ENCODE assay signal across 1 cellular context in the genomic region with DNA sequence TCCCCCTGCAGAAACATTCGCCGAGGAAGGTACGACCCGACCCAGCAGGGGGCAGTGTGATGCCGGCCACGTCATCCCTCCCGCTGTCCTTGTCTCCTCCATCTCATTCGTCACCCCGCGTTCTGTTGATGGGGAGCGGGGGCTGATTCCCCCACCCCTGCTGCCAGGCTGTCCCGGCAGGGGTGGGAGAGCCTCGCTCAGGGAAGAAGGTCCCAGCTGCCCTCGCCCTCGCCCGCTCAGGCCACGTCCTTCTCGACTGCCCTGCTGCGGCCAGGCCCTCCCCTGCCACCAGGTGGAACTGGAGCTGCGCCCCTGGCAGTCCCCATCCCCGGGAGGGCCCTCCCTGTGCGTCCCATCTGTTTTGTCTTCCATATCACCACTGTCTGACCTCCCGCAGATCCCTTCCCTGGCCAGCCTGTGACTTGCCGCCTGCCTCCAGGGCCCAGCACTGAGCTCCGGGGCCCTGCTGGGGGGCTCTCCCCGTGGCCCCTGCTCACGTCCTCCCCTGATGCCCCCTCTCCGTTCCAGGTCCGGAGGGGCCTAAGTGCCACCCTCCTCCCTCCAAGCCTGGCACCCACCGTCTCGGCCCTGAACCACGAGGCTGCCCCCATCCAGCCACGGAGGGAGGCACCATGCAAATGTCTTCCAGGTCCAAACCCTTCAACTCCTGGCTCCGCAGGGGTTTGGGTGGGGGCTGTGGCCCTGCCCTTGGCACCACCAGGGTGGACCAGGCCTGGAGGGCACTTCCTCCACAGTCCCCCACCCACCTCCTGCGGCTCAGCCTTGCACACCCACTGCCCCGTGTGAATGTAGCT.
TF ChIP-seq lines count a peak whose summit lies in the region.

No MANE protein-coding gene starts in this region.

TF ChIP-seq in HepG2, 621 proteins besides CTCF, POLR2A, EP300 and RAD21 (continued from another document and continues in another):
- TF ChIP-seq, protein P1, sequence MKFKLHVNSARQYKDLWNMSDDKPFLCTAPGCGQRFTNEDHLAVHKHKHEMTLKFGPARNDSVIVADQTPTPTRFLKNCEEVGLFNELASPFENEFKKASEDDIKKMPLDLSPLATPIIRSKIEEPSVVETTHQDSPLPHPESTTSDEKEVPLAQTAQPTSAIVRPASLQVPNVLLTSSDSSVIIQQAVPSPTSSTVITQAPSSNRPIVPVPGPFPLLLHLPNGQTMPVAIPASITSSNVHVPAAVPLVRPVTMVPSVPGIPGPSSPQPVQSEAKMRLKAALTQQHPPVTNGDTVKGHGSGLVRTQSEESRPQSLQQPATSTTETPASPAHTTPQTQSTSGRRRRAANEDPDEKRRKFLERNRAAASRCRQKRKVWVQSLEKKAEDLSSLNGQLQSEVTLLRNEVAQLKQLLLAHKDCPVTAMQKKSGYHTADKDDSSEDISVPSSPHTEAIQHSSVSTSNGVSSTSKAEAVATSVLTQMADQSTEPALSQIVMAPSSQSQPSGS (CRISPR knock-in tag; IDR thresholded peaks at IDR 0.05), result peak; percentile 84
- peak; percentile 49 for TF ChIP-seq RXRA (CRISPR knock-in tag; IDR thresholded peaks at IDR 0.05)
- TF ChIP-seq CBFB (CRISPR knock-in tag; IDR thresholded peaks at IDR 0.05), result peak; percentile 57; the same call in 1 of the 2 replicates
- TF ChIP-seq ZNF510 (CRISPR knock-in tag; IDR thresholded peaks at IDR 0.05; ENCODE audit: low read depth), result no peak
- peak; percentile 59; the same call in 1 of the 2 replicates for TF ChIP-seq MXD4 (CRISPR knock-in tag; IDR thresholded peaks at IDR 0.05)
- TF ChIP-seq HNF4A (CRISPR knock-in tag; IDR thresholded peaks at IDR 0.05), result no peak
- TF ChIP-seq HDAC1 (CRISPR knock-in tag; IDR thresholded peaks at IDR 0.05), result no peak
- TF ChIP-seq MLLT10 (CRISPR knock-in tag; IDR thresholded peaks at IDR 0.05), result no peak
- TF ChIP-seq, protein P2, sequence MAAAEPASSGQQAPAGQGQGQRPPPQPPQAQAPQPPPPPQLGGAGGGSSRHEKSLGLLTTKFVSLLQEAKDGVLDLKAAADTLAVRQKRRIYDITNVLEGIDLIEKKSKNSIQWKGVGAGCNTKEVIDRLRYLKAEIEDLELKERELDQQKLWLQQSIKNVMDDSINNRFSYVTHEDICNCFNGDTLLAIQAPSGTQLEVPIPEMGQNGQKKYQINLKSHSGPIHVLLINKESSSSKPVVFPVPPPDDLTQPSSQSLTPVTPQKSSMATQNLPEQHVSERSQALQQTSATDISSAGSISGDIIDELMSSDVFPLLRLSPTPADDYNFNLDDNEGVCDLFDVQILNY (CRISPR knock-in tag; conservative IDR thresholded peaks at IDR 0.05), result peak; percentile 35; the same call in 1 of the 2 replicates
- no peak for TF ChIP-seq PRMT3 (CRISPR knock-in tag; IDR thresholded peaks at IDR 0.05; ENCODE audit: borderline replicate concordance, low read depth)
- TF ChIP-seq ZNF34 (CRISPR knock-in tag; IDR thresholded peaks at IDR 0.05; ENCODE audit: borderline replicate concordance), result no peak
- TF ChIP-seq, protein P3, sequence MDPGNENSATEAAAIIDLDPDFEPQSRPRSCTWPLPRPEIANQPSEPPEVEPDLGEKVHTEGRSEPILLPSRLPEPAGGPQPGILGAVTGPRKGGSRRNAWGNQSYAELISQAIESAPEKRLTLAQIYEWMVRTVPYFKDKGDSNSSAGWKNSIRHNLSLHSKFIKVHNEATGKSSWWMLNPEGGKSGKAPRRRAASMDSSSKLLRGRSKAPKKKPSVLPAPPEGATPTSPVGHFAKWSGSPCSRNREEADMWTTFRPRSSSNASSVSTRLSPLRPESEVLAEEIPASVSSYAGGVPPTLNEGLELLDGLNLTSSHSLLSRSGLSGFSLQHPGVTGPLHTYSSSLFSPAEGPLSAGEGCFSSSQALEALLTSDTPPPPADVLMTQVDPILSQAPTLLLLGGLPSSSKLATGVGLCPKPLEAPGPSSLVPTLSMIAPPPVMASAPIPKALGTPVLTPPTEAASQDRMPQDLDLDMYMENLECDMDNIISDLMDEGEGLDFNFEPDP (CRISPR knock-in tag; conservative IDR thresholded peaks at IDR 0.05), result no peak
- no peak for TF ChIP-seq SOX5 (CRISPR knock-in tag; IDR thresholded peaks at IDR 0.05; ENCODE audit: borderline replicate concordance)
- TF ChIP-seq, protein P4, sequence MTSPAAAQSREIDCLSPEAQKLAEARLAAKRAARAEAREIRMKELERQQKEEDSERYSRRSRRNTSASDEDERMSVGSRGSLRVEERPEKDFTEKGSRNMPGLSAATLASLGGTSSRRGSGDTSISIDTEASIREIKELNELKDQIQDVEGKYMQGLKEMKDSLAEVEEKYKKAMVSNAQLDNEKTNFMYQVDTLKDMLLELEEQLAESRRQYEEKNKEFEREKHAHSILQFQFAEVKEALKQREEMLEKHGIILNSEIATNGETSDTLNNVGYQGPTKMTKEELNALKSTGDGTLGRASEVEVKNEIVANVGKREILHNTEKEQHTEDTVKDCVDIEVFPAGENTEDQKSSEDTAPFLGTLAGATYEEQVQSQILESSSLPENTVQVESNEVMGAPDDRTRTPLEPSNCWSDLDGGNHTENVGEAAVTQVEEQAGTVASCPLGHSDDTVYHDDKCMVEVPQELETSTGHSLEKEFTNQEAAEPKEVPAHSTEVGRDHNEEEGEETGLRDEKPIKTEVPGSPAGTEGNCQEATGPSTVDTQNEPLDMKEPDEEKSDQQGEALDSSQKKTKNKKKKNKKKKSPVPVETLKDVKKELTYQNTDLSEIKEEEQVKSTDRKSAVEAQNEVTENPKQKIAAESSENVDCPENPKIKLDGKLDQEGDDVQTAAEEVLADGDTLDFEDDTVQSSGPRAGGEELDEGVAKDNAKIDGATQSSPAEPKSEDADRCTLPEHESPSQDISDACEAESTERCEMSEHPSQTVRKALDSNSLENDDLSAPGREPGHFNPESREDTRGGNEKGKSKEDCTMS (CRISPR knock-in tag; conservative IDR thresholded peaks at IDR 0.05), result no peak
- no peak for TF ChIP-seq RELA (CRISPR knock-in tag; IDR thresholded peaks at IDR 0.05)
- peak; percentile 58; the same call in 1 of the 2 replicates for TF ChIP-seq ZFX (CRISPR knock-in tag; IDR thresholded peaks at IDR 0.05; ENCODE audit: low read depth)
- TF ChIP-seq MYNN (CRISPR knock-in tag; IDR thresholded peaks at IDR 0.05; ENCODE audit: low read depth), result no peak
- no peak for TF ChIP-seq SOX6 (IDR thresholded peaks at IDR 0.05)
- TF ChIP-seq SOX6 (CRISPR knock-in tag; IDR thresholded peaks at IDR 0.05), result peak; percentile 46
- TF ChIP-seq GATAD1 (CRISPR knock-in tag; IDR thresholded peaks at IDR 0.05), result no peak; the same call in 1 of the 2 replicates
- TF ChIP-seq, protein P5, sequence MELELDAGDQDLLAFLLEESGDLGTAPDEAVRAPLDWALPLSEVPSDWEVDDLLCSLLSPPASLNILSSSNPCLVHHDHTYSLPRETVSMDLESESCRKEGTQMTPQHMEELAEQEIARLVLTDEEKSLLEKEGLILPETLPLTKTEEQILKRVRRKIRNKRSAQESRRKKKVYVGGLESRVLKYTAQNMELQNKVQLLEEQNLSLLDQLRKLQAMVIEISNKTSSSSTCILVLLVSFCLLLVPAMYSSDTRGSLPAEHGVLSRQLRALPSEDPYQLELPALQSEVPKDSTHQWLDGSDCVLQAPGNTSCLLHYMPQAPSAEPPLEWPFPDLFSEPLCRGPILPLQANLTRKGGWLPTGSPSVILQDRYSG (CRISPR knock-in tag; IDR thresholded peaks at IDR 0.05), result no peak
- peak; percentile 77; the same call in 1 of the 2 replicates for TF ChIP-seq ESRRA (CRISPR knock-in tag; IDR thresholded peaks at IDR 0.05; ENCODE audit: low read depth)
- TF ChIP-seq TAF15 (IDR thresholded peaks at IDR 0.05; ENCODE audit: low read depth, low read length, poor library complexity, severe bottlenecking), result no peak
- peak; percentile 82 for TF ChIP-seq STAG1 (CRISPR knock-in tag; IDR thresholded peaks at IDR 0.05)
- TF ChIP-seq THAP11 (CRISPR knock-in tag; IDR thresholded peaks at IDR 0.05), result peak; percentile 50; the same call in 1 of the 2 replicates
- no peak for TF ChIP-seq ZNF780A (CRISPR knock-in tag; IDR thresholded peaks at IDR 0.05)
- TF ChIP-seq FOXK1 (CRISPR knock-in tag; IDR thresholded peaks at IDR 0.05; ENCODE audit: borderline replicate concordance, low read depth), result peak; percentile 34; the same call in 1 of the 2 replicates
- TF ChIP-seq, protein P6, sequence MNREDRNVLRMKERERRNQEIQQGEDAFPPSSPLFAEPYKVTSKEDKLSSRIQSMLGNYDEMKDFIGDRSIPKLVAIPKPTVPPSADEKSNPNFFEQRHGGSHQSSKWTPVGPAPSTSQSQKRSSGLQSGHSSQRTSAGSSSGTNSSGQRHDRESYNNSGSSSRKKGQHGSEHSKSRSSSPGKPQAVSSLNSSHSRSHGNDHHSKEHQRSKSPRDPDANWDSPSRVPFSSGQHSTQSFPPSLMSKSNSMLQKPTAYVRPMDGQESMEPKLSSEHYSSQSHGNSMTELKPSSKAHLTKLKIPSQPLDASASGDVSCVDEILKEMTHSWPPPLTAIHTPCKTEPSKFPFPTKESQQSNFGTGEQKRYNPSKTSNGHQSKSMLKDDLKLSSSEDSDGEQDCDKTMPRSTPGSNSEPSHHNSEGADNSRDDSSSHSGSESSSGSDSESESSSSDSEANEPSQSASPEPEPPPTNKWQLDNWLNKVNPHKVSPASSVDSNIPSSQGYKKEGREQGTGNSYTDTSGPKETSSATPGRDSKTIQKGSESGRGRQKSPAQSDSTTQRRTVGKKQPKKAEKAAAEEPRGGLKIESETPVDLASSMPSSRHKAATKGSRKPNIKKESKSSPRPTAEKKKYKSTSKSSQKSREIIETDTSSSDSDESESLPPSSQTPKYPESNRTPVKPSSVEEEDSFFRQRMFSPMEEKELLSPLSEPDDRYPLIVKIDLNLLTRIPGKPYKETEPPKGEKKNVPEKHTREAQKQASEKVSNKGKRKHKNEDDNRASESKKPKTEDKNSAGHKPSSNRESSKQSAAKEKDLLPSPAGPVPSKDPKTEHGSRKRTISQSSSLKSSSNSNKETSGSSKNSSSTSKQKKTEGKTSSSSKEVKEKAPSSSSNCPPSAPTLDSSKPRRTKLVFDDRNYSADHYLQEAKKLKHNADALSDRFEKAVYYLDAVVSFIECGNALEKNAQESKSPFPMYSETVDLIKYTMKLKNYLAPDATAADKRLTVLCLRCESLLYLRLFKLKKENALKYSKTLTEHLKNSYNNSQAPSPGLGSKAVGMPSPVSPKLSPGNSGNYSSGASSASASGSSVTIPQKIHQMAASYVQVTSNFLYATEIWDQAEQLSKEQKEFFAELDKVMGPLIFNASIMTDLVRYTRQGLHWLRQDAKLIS (CRISPR knock-in tag; IDR thresholded peaks at IDR 0.05), result no peak
- TF ChIP-seq SSRP1 (CRISPR knock-in tag; IDR thresholded peaks at IDR 0.05), result 0 out of 2 replicates have a peak, but pooled peaks have one; percentile 26
- TF ChIP-seq ARNT (IDR thresholded peaks at IDR 0.05), result no peak
- TF ChIP-seq, protein P7, sequence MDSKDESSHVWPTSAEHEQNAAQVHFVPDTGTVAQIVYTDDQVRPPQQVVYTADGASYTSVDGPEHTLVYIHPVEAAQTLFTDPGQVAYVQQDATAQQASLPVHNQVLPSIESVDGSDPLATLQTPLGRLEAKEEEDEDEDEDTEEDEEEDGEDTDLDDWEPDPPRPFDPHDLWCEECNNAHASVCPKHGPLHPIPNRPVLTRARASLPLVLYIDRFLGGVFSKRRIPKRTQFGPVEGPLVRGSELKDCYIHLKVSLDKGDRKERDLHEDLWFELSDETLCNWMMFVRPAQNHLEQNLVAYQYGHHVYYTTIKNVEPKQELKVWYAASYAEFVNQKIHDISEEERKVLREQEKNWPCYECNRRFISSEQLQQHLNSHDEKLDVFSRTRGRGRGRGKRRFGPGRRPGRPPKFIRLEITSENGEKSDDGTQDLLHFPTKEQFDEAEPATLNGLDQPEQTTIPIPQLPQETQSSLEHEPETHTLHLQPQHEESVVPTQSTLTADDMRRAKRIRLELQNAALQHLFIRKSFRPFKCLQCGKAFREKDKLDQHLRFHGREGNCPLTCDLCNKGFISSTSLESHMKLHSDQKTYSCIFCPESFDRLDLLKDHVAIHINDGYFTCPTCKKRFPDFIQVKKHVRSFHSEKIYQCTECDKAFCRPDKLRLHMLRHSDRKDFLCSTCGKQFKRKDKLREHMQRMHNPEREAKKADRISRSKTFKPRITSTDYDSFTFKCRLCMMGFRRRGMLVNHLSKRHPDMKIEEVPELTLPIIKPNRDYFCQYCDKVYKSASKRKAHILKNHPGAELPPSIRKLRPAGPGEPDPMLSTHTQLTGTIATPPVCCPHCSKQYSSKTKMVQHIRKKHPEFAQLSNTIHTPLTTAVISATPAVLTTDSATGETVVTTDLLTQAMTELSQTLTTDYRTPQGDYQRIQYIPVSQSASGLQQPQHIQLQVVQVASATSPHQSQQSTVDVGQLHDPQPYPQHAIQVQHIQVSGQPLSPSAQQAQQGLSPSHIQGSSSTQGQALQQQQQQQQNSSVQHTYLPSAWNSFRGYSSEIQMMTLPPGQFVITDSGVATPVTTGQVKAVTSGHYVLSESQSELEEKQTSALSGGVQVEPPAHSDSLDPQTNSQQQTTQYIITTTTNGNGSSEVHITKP (CRISPR knock-in tag; IDR thresholded peaks at IDR 0.05; ENCODE audit: low read depth), result peak; percentile 51; the same call in 1 of the 2 replicates
- TF ChIP-seq GATAD2A (CRISPR knock-in tag; IDR thresholded peaks at IDR 0.05), result peak; percentile 39; the same call in 1 of the 2 replicates
- TF ChIP-seq ZNF230 (CRISPR knock-in tag; IDR thresholded peaks at IDR 0.05), result no peak
- TF ChIP-seq SYNCRIP (IDR thresholded peaks at IDR 0.05; ENCODE audit: insufficient read depth, low read depth, low read length), result no peak
- no peak for TF ChIP-seq ZNF850 (CRISPR knock-in tag; conservative IDR thresholded peaks at IDR 0.05)
- no peak for TF ChIP-seq REL (CRISPR knock-in tag; conservative IDR thresholded peaks at IDR 0.05)
- TF ChIP-seq, protein P8, sequence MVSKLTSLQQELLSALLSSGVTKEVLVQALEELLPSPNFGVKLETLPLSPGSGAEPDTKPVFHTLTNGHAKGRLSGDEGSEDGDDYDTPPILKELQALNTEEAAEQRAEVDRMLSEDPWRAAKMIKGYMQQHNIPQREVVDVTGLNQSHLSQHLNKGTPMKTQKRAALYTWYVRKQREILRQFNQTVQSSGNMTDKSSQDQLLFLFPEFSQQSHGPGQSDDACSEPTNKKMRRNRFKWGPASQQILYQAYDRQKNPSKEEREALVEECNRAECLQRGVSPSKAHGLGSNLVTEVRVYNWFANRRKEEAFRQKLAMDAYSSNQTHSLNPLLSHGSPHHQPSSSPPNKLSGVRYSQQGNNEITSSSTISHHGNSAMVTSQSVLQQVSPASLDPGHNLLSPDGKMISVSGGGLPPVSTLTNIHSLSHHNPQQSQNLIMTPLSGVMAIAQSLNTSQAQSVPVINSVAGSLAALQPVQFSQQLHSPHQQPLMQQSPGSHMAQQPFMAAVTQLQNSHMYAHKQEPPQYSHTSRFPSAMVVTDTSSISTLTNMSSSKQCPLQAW (CRISPR knock-in tag; IDR thresholded peaks at IDR 0.05), result peak; percentile 20; the same call in 1 of the 2 replicates
- TF ChIP-seq ARNTL (CRISPR knock-in tag; IDR thresholded peaks at IDR 0.05), result no peak
- TF ChIP-seq CC2D1A (CRISPR knock-in tag; IDR thresholded peaks at IDR 0.05), result no peak
- TF ChIP-seq, protein P9, sequence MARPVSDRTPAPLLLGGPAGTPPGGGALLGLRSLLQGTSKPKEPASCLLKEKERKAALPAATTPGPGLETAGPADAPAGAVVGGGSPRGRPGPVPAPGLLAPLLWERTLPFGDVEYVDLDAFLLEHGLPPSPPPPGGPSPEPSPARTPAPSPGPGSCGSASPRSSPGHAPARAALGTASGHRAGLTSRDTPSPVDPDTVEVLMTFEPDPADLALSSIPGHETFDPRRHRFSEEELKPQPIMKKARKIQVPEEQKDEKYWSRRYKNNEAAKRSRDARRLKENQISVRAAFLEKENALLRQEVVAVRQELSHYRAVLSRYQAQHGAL (CRISPR knock-in tag; IDR thresholded peaks at IDR 0.05; ENCODE audit: not compliant biosample characterization), result no peak
- TF ChIP-seq ZNF614 (CRISPR knock-in tag; IDR thresholded peaks at IDR 0.05; ENCODE audit: borderline replicate concordance), result peak; percentile 67; the same call in 1 of the 2 replicates
- TF ChIP-seq KLF11 (CRISPR knock-in tag; IDR thresholded peaks at IDR 0.05), result no peak
- TF ChIP-seq NFATC3 (CRISPR knock-in tag; IDR thresholded peaks at IDR 0.05), result no peak
- peak; percentile 93 for TF ChIP-seq KDM5B (CRISPR knock-in tag; IDR thresholded peaks at IDR 0.05; ENCODE audit: borderline replicate concordance)
- TF ChIP-seq HNRNPH1 (optimal IDR thresholded peaks at IDR 0.05; ENCODE audit: low read depth, low read length), result no peak
